ENCODE assay signal across 11 cellular contexts in the genomic region with DNA sequence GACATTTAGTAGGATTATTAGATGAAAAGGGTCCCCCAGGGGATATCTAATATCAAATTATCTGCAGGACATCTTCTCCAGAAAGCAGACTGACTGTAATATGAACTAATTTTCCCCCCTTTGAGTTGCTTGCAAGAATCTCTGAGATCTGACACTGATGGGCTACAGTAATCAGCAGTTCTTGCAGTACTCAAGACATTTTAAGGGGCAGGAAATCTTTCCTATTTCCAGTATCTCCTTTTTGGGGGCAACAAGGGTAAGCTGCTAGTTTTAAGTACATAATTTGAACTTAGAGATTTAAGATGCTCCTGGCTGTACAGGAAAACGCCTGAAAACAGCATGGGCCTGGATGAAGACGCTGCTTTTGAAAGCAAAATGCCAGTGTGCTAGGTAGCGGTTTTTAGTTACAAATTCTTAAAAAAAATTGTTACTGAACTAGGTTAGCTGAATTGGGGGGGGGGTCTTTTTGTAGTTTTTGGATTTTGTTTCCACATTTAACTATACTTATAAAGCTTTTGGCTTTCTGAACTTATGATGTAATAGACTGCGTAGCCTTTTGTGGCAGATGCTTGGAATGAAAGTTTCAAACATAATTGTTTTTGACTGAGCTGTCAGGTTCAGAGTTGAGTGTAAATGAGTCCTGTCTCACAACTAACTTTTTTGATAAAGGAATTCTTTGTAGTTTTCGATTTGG. TPM values are rescaled to one million over a fixed set of nuclear protein-coding genes. Genes with fewer than 3 reads are reported as not detected.
DNase-seq lines count a peak whose midpoint lies in the region; ATAC-seq lines count a peak whose summit lies in the region.
"Had no signal": no experiment of that assay in that cellular context is flagged by ENCODE, and none has a peak within 500 bp of the region (broad histone marks: within the 10 kb centered on the region; RNA-seq: fewer than 3 reads in every experiment).

No MANE protein-coding gene starts in this region.

- H3K27me3 ChIP-seq in HUES64 (ENCODE audit: insufficient read depth, low read length) (no peaks in the 10 kb centered on the region), adipocyte (replicated peaks; ENCODE audit: control insufficient read depth, insufficient read depth, low read length) (no peaks in the 10 kb centered on the region), iPS-18a (ENCODE audit: control insufficient read depth, insufficient read depth, low read length) (no peaks in the 10 kb centered on the region), stomach smooth muscle (ENCODE audit: control insufficient read depth in 1 of 2, insufficient read depth in 2 of 2, low read length in 2 of 2) (no peaks in the 10 kb centered on the region)

- peak overlapping the region; percentile 2; the same call in 1 of the 2 replicates for H3K9ac ChIP-seq in HUES64 (ENCODE audit: low read depth, low read length)
- H3K9ac ChIP-seq in adipocyte (ENCODE audit: low read length), result peak overlapping the region; percentile 99
- no peak overlapping the region for H3K9ac ChIP-seq in iPS-18a (ENCODE audit: low read length)
- peak overlapping the region; percentile 58 to 69 for H3K9ac ChIP-seq in stomach smooth muscle (ENCODE audit: low read length in 2 of 2)

- H3K27ac ChIP-seq in HUES64 (ENCODE audit: low read depth, low read length), result no peak overlapping the region; the same call in 1 of the 2 replicates
- H3K27ac ChIP-seq in iPS-18a (ENCODE audit: low read length), result no peak overlapping the region
- H3K27ac ChIP-seq in stomach smooth muscle (ENCODE audit: low read length), result peak overlapping the region; percentile 8

- H3K9me3 ChIP-seq in HUES64 (ENCODE audit: insufficient read depth, low read depth, low read length) (no peaks in the 10 kb centered on the region), adipocyte (ENCODE audit: control insufficient read depth, low read length) (no peaks in the 10 kb centered on the region), iPS-18a (ENCODE audit: control insufficient read depth, low read depth, low read length) (no peaks in the 10 kb centered on the region), stomach smooth muscle (ENCODE audit: control insufficient read depth in 2 of 2, low read length in 2 of 2) (no peaks in the 10 kb centered on the region)

- H3K36me3 ChIP-seq in HUES64 (ENCODE audit: insufficient read depth, low read length), result no peaks in the 10 kb centered on the region
- no peaks in the 10 kb centered on the region for H3K36me3 ChIP-seq in adipocyte (ENCODE audit: control insufficient read depth, insufficient read depth, low read length, severe bottlenecking)
- no peaks in the 10 kb centered on the region for H3K36me3 ChIP-seq in iPS-18a (ENCODE audit: control insufficient read depth, low read depth, low read length)
- no peaks in the 10 kb centered on the region for H3K36me3 ChIP-seq in stomach smooth muscle (ENCODE audit: control insufficient read depth in 2 of 2, insufficient read depth in 2 of 2, low read length in 2 of 2)

- no peak for ATAC-seq in GM19324 (IDR thresholded peaks at IDR 0.05; ENCODE audit: low FRiP score, unreplicated experiment)
- ATAC-seq: activated CD8-positive, alpha-beta memory T cell treated with anti-CD3 and anti-CD28 coated beads, Interleukin-2, amount 10 ng/mL, durations not matched to agents 7 days and 5 days; GM12878 had no signal

- DNase-seq in adipocyte (ENCODE audit: low read depth), result peak; percentile 39
- no peak for DNase-seq in medulla oblongata (ENCODE audit: extremely low spot score)
- no peak for DNase-seq in NCI-H1105 treated with DMSO at 0.1 percent for 48 hours (lab: John Stamatoyannopoulos, UW)
- DNase-seq in cerebellar cortex (ENCODE audit: low spot score), result no peak
- DNase-seq: activated CD8-positive, alpha-beta memory T cell treated with anti-CD3 and anti-CD28 coated beads, Interleukin-2, amount 10 ng/mL, durations not matched to agents 7 days and 5 days; retina had no signal

- 83% methylated on average over 4 of the region's 5 CpGs for WGBS in HUES64

- H3K4me3 ChIP-seq in HUES64 (ENCODE audit: low read length), result peak overlapping the region; percentile 90
- H3K4me3 ChIP-seq in adipocyte (ENCODE audit: low read length), result peak overlapping the region; percentile 98
- peak overlapping the region; percentile 87 for H3K4me3 ChIP-seq in iPS-18a (ENCODE audit: low read length)
- H3K4me3 ChIP-seq in stomach smooth muscle (ENCODE audit: low read length in 2 of 2), result peak overlapping the region; percentile 78 to 85
- H3K4me3 ChIP-seq: GM12878 had no signal

- H3K4me1 ChIP-seq in HUES64 (ENCODE audit: insufficient read depth, low read length), result peaks cover 31% of the 10 kb centered on the region
- peaks cover 47% of the 10 kb centered on the region for H3K4me1 ChIP-seq in adipocyte (ENCODE audit: control insufficient read depth, insufficient read depth, low read length)
- H3K4me1 ChIP-seq in iPS-18a (ENCODE audit: control insufficient read depth, low read depth, low read length), result peaks cover 14% of the 10 kb centered on the region
- H3K4me1 ChIP-seq in stomach smooth muscle (ENCODE audit: control insufficient read depth, insufficient read depth, low read length), result peaks cover 6% of the 10 kb centered on the region

RNA-seq across cellular contexts. Expression of gene FRMD6, which starts 2.3 kb away (rescaled TPM):
- 10.1 TPM for polyA plus RNA-seq in HUES64 (2013, experiment 1 of 2)
- polyA plus RNA-seq in HUES64 (2013, experiment 2 of 2), result 10.5 TPM
